In genomic region chr7:99189222-99189621, GRCh38 we compare ENCODE assay signal across 10 cellular contexts. TPM values are rescaled to one million over a fixed set of nuclear protein-coding genes. Genes with fewer than 3 reads are reported as not detected.
"Had no signal": no experiment of that assay in that cellular context is flagged by ENCODE, and none has a peak within 500 bp of the region (broad histone marks: within the 10 kb centered on the region; RNA-seq: fewer than 3 reads in every experiment).

No MANE protein-coding gene starts in this region.

- H3K4me2 ChIP-seq: GM23338 had no signal

- FAIRE-seq: H1, H54 had no signal

- ATAC-seq: GM23338 had no signal

- DNase-seq: H9, HCEC 1CT, HFFc6, IMR-90, KBM-7 had no signal

- H3K27ac ChIP-seq: HL-60 had no signal

- H3K4me3 ChIP-seq: GM23338 had no signal

- H2AFZ ChIP-seq: GM23338 had no signal

RNA-seq across cellular contexts. Expression of gene KPNA7, which starts 18.7 kb away (rescaled TPM):
- total RNA-seq: GM23338, H1, H9, HFFc6, HT1080, IMR-90 had no signal
- polyA plus RNA-seq: GM23338, H1, IMR-90 had no signal
